ENCODE assay signal across 20 cellular contexts in the genomic region with DNA sequence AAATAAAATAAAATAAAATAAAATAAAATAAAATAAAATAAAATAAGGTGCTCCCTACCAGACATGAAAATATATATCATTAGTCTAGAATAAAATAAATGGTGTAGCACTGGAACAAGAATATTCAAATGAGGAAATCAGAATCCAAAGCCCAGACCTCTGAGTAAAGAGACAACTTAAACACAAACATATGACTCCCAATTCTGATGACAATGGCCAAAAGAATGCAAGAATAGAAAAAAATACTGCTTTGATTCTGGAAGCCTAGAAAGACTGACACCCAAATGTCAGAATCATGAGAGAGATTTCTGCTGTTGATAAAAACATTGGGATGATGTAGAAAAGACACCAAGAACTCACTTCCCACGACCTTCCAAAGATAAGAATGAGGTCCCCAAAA. TPM values are rescaled to one million over a fixed set of nuclear protein-coding genes. Genes with fewer than 3 reads are reported as not detected.
DNase-seq lines count a peak whose midpoint lies in the region; ATAC-seq and TF ChIP-seq lines count a peak whose summit lies in the region.
"Had no signal": no experiment of that assay in that cellular context is flagged by ENCODE, and none has a peak within 500 bp of the region (broad histone marks: within the 10 kb centered on the region; RNA-seq: fewer than 3 reads in every experiment).

No MANE protein-coding gene starts in this region.

- no peak overlapping the region for H4K8ac ChIP-seq in neuronal stem cell (ENCODE audit: low read depth, low read length)

- DNase-seq in AG20443 (ENCODE audit: low spot score) = peak; percentile 36
- no peak for DNase-seq in WTC11 (ENCODE audit: low spot score)
- DNase-seq in fibroblast of mammary gland (ENCODE audit: low read depth) = peak; percentile 42
- DNase-seq in stomach = no peak
- DNase-seq in posterior cingulate gyrus = no peak
- no peak for DNase-seq in central memory CD4-positive, alpha-beta T cell
- DNase-seq in neuronal stem cell (ENCODE audit: low spot score) = no peak
- no peak for DNase-seq in KBM-7
- DNase-seq: Calu3; CD4-positive, CD25-positive, alpha-beta regulatory T cell; DMS79; Kasumi-1; NCI-H1417; NCI-H1930; NCI-H2171; NCI-H446 treated with DMSO at 0.1 percent for 48 hours; NCI-H82; Right ventricle myocardium superior had no signal

- no peak overlapping the region for H3K4me2 ChIP-seq in neuronal stem cell (ENCODE audit: insufficient read depth, low read length, poor library complexity, severe bottlenecking)

- no peaks in the 10 kb centered on the region for H3K36me3 ChIP-seq in stomach
- H3K36me3 ChIP-seq in neuronal stem cell (replicated peaks in 1 of 2; ENCODE audit: control insufficient read depth in 2 of 2, insufficient read depth in 2 of 2, low read length in 2 of 2) = no peaks in the 10 kb centered on the region

- H3K23ac ChIP-seq in neuronal stem cell (ENCODE audit: low read depth, low read length, poor library complexity) = no peak overlapping the region

- no peak overlapping the region for H3K18ac ChIP-seq in neuronal stem cell (ENCODE audit: low read length)

- H3K9me3 ChIP-seq in stomach (no peaks in the 10 kb centered on the region), neuronal stem cell (replicated peaks in 1 of 2; ENCODE audit: control insufficient read depth in 2 of 2, insufficient read depth in 1 of 2, low read depth in 1 of 2, low read length in 2 of 2) (no peaks in the 10 kb centered on the region)

- H3K14ac ChIP-seq in neuronal stem cell (ENCODE audit: low read length) = no peak overlapping the region

- 50 to 66% (median 62%) methylated on average over 1 of the region's 1 CpG for WGBS in stomach, 5 donors
- WGBS in neuronal stem cell (ENCODE audit: extremely low coverage in 2 of 2, insufficient read length in 2 of 2, insufficient replicate concordance in 1 of 2), 2 donors = no CpG with 5 or more reads among the region's 1 CpG

- no peak for TF ChIP-seq CTCF in WTC11 (IDR thresholded peaks at IDR 0.05)
- no peak for TF ChIP-seq CTCF in fibroblast of mammary gland (conservative IDR thresholded peaks at IDR 0.05; ENCODE audit: control insufficient read depth, insufficient read depth, low read depth, low read length)
- TF ChIP-seq CTCF in stomach (IDR thresholded peaks at IDR 0.05) = no peak

- H3K4me3 Mint-ChIP-seq in WTC11 = no peak overlapping the region
- H3K4me3 Mint-ChIP-seq: CD4-positive, CD25-positive, alpha-beta regulatory T cell had no signal

- ATAC-seq in WTC11 = no peak
- ATAC-seq: HepG2, Panc1 had no signal

- H3K27ac Mint-ChIP-seq in WTC11 = no peak overlapping the region
- H3K27ac Mint-ChIP-seq: CD4-positive, CD25-positive, alpha-beta regulatory T cell had no signal

- H3K27me3 ChIP-seq in stomach = no peaks in the 10 kb centered on the region
- H3K27me3 ChIP-seq in neuronal stem cell (ENCODE audit: control insufficient read depth in 3 of 3, insufficient read depth in 3 of 3, low read depth in 1 of 3, low read length in 3 of 3) = peaks cover 0 to 1% (median 0%) of the 10 kb centered on the region in 3 experiments

- H3K4me3 ChIP-seq in fibroblast of mammary gland (ENCODE audit: control insufficient read depth, low read depth, low read length) (no peak overlapping the region), stomach (no peak overlapping the region), neuronal stem cell (ENCODE audit: low read length in 2 of 2) (no peak overlapping the region)

- POLR2A ChIA-PET in WTC11 (lab: Charles Lee) = no interaction called here

- no peak for TF ChIP-seq POLR2A in stomach (IDR thresholded peaks at IDR 0.05)

- no peaks in the 10 kb centered on the region; the same call in 1 of the 2 replicates for H3K27me3 Mint-ChIP-seq in WTC11 (ENCODE audit: low read depth)
- H3K27me3 Mint-ChIP-seq: CD4-positive, CD25-positive, alpha-beta regulatory T cell had no signal

- no peak for TF ChIP-seq EP300 in stomach (IDR thresholded peaks at IDR 0.05)

- no peak overlapping the region for H3K4ac ChIP-seq in neuronal stem cell (ENCODE audit: low read length)

- H3K79me1 ChIP-seq in neuronal stem cell (ENCODE audit: low read depth, low read length) = no peaks in the 10 kb centered on the region

- H4K91ac ChIP-seq in neuronal stem cell (ENCODE audit: low read depth, low read length, poor library complexity) = no peak overlapping the region

- no peak overlapping the region for H2BK12ac ChIP-seq in neuronal stem cell (ENCODE audit: low read length)

- H3K36me3 Mint-ChIP-seq in WTC11 = no peaks in the 10 kb centered on the region
- H3K36me3 Mint-ChIP-seq: CD4-positive, CD25-positive, alpha-beta regulatory T cell had no signal

- H3K27ac ChIP-seq in stomach (peak overlapping the region in 3 of 5 donors; percentile 14 to 52 (median 21)), neuronal stem cell (replicated peaks; ENCODE audit: low read length) (no peak overlapping the region)

- no peak overlapping the region for H2BK15ac ChIP-seq in neuronal stem cell (ENCODE audit: low read length)

- H2BK120ac ChIP-seq in neuronal stem cell (ENCODE audit: low read depth, low read length) = no peak overlapping the region

- no peak overlapping the region for H2BK5ac ChIP-seq in neuronal stem cell (ENCODE audit: low read length)

- peaks cover 0 to 3% (median 0%) of the 10 kb centered on the region in 4 donors for H3K4me1 ChIP-seq in stomach
- no peaks in the 10 kb centered on the region for H3K4me1 ChIP-seq in neuronal stem cell (ENCODE audit: control insufficient read depth in 2 of 2, insufficient read depth in 1 of 2, low read depth in 1 of 2, low read length in 2 of 2)

- CTCF ChIA-PET in WTC11 (lab: Charles Lee) = interaction anchor here (0.5 to 2.7 kb wide), 3 partner anchors 27 to 1792 kb away, joined by 3 to 11 read pairs (median 6); no protein-coding TSS in a partner anchor

- H2AK5ac ChIP-seq in neuronal stem cell (ENCODE audit: low read depth, low read length) = no peak overlapping the region

- intact Hi-C loops in stomach (cut with DNase I; ENCODE audit: low total_unique reads) (no loop called here), posterior cingulate gyrus (cut with DNase I) (no loop called here)

- H3K4me1 Mint-ChIP-seq in WTC11 = no peaks in the 10 kb centered on the region
- H3K4me1 Mint-ChIP-seq: CD4-positive, CD25-positive, alpha-beta regulatory T cell had no signal

- H3K9ac ChIP-seq in neuronal stem cell (ENCODE audit: low read depth, low read length, poor library complexity) = no peak overlapping the region

- H3K9me3 Mint-ChIP-seq in WTC11 = no peaks in the 10 kb centered on the region

- in situ Hi-C loops in KBM-7 (cut with MboI; ENCODE audit: low pct_unique_long_range_greater_than_20kb, low sequenced_read_pairs) = no loop called here

- H2AFZ ChIP-seq in neuronal stem cell (ENCODE audit: low read length) = no peak overlapping the region

TF ChIP-seq in WTC11, 78 proteins besides CTCF, POLR2A, EP300 and RAD21:
- TF ChIP-seq NR3C1 (CRISPR knock-in tag; conservative IDR thresholded peaks at IDR 0.05; ENCODE audit: low read depth) (no peak), HMGA2 (CRISPR knock-in tag; IDR thresholded peaks at IDR 0.05) (peak; percentile 80)
TF ChIP-seq in WTC11: peak in this region for 1.

RNA-seq across cellular contexts. Expression of gene MYOCD, which starts 27.9 kb away (rescaled TPM):
- total RNA-seq in WTC11 (2021) (0.78 to 1.2 TPM (median 0.85 TPM) in 3 replicates), stomach (10 to 100 TPM in 4 of 5 donors, 1 to 10 TPM in 1; 1.4 to 61.4 (median 35.1) TPM)
- polyA plus RNA-seq in stomach = 1 to 10 TPM; 2.3 to 5.2 (median 3.3) TPM
- 0.10 TPM for polyA plus RNA-seq in neuronal stem cell (2013, experiment 1 of 2)
- 0.12 TPM for polyA plus RNA-seq in neuronal stem cell (2013, experiment 2 of 2)
- total RNA-seq: Calu3; CD4-positive, CD25-positive, alpha-beta regulatory T cell; HepG2 had no signal
- polyA plus RNA-seq: CD4-positive, CD25-positive, alpha-beta regulatory T cell; HepG2 had no signal

Comparison
In these comparisons a context has a peak if more than half of its experiments do, and no peak if none do; other contexts are left out.
1. DNase-seq: peak in AG20443 (single experiment) and fibroblast of mammary gland (single experiment); none in WTC11 (single experiment), stomach (single experiment), posterior cingulate gyrus (0 of 10), central memory CD4-positive, alpha-beta T cell (single experiment), neuronal stem cell (single experiment) and KBM-7 (single experiment).